Comparison of ENCODE assay signal across 11 cellular contexts in genomic region chr2:101277111-101277510, GRCh38. TPM values are rescaled to one million over a fixed set of nuclear protein-coding genes. Genes with fewer than 3 reads are reported as not detected.
DNase-seq lines count a peak whose midpoint lies in the region; TF ChIP-seq lines count a peak whose summit lies in the region.
"Had no signal": no experiment of that assay in that cellular context is flagged by ENCODE, and none has a peak within 500 bp of the region (broad histone marks: within the 10 kb centered on the region; RNA-seq: fewer than 3 reads in every experiment).

No MANE protein-coding gene starts in this region.

- H3K9me3 ChIP-seq in Caco-2, result no peaks in the 10 kb centered on the region
- no peaks in the 10 kb centered on the region for H3K9me3 ChIP-seq in OCI-LY3 (ENCODE audit: insufficient read depth, low read length)
- no peaks in the 10 kb centered on the region for H3K9me3 ChIP-seq in endodermal cell (ENCODE audit: control insufficient read depth, low read length)
- H3K9me3 ChIP-seq in liver (ENCODE audit: control insufficient read depth in 4 of 4, low read length in 3 of 4), result no peaks in the 10 kb centered on the region

- H3K4me1 ChIP-seq in Caco-2 (peaks cover 13% of the 10 kb centered on the region), OCI-LY3 (ENCODE audit: low read length) (peaks cover 20% of the 10 kb centered on the region), endodermal cell (ENCODE audit: control insufficient read depth, insufficient read depth, low read length) (peaks cover 3% of the 10 kb centered on the region), liver (ENCODE audit: control insufficient read depth in 4 of 4, insufficient read depth in 4 of 4, low read length in 3 of 4) (peaks cover 2 to 11% (median 8%) of the 10 kb centered on the region in 4 donors)

- no peaks in the 10 kb centered on the region for H3K27me3 Mint-ChIP-seq in Caco-2 (ENCODE audit: insufficient read depth, unreplicated experiment)
- H3K27me3 Mint-ChIP-seq in endodermal cell (ENCODE audit: insufficient read depth), result no peaks in the 10 kb centered on the region
- no peaks in the 10 kb centered on the region for H3K27me3 Mint-ChIP-seq in activated naive CD4-positive, alpha-beta T cell treated with anti-CD3 and anti-CD28 coated beads, Interleukin-2, amount 10 ng/mL, durations not matched to agents 7 days and 5 days
- H3K27me3 Mint-ChIP-seq: activated CD8-positive, alpha-beta memory T cell treated with anti-CD3 and anti-CD28 coated beads, Interleukin-2, amount 10 ng/mL, durations not matched to agents 7 days and 5 days; activated naive CD4-positive, alpha-beta T cell treated with anti-CD3 and anti-CD28 coated beads, Interleukin-2, amount 50 U/mL, for 24 hours had no signal

- H3K9ac ChIP-seq in OCI-LY3 (ENCODE audit: low read length) (no peak overlapping the region), endodermal cell (ENCODE audit: extremely low read depth, low read length, poor library complexity, severe bottlenecking) (no peak overlapping the region), liver (ENCODE audit: low read depth in 1 of 2, low read length in 2 of 2) (no peak overlapping the region)

- H3K36me3 Mint-ChIP-seq in Caco-2 (ENCODE audit: insufficient read depth, unreplicated experiment), result peaks cover 92% of the 10 kb centered on the region
- H3K36me3 Mint-ChIP-seq in endodermal cell (ENCODE audit: low read depth), result peaks cover 58% of the 10 kb centered on the region
- H3K36me3 Mint-ChIP-seq in activated naive CD4-positive, alpha-beta T cell treated with anti-CD3 and anti-CD28 coated beads, Interleukin-2, amount 10 ng/mL, durations not matched to agents 7 days and 5 days, result peaks cover 70% of the 10 kb centered on the region

- H3K79me2 ChIP-seq in OCI-LY3 (ENCODE audit: low read length), result no peaks in the 10 kb centered on the region

- CTCF ChIA-PET in Caco-2 (lab: Charles Lee), result interaction anchor here (0.7 to 1.9 kb wide), 4 partner anchors 9 to 110 kb away, joined by 3 to 9 read pairs (median 4); partner anchors contain the start of gene CREG2
- CTCF ChIA-PET in activated naive CD4-positive, alpha-beta T cell treated with anti-CD3 and anti-CD28 coated beads, Interleukin-2, amount 10 ng/mL, durations not matched to agents 7 days and 5 days (lab: Charles Lee), result interaction anchor here (1.0 kb wide), 1 partner anchor 22 kb away, joined by 3 read pairs; no protein-coding TSS in a partner anchor

- no peak overlapping the region for H3K27ac ChIP-seq in OCI-LY3 (ENCODE audit: low read length)
- no peak overlapping the region for H3K27ac ChIP-seq in endodermal cell (ENCODE audit: low read depth, low read length)
- H3K27ac ChIP-seq in liver (ENCODE audit: low read depth in 1 of 2, low read length in 2 of 2), result no peak overlapping the region

- intact Hi-C loops in Caco-2 (cut with micrococcal nuclease; ENCODE audit: unreplicated experiment), result loop anchor here (10.0 kb wide), 1 partner anchor 108 kb away; the partner anchor contains the start of gene CREG2

- 86 to 94% methylated on average over 7 of the region's 7 CpGs for WGBS in endodermal cell (ENCODE audit: insufficient coverage in 1 of 2, insufficient read length in 1 of 2), 2 experiments
- 79% methylated on average over 7 of the region's 7 CpGs for WGBS in liver

- TF ChIP-seq CTCF in Caco-2 (IDR thresholded peaks at IDR 0.05; ENCODE audit: insufficient read depth in 1 of 2, low read depth in 1 of 2, low read length in 1 of 2, severe bottlenecking in 1 of 2, unreplicated experiment in 1 of 2), result peak in 1 of 2 experiments; percentile 46
- peak; percentile 31 for TF ChIP-seq CTCF in OCI-LY3 (IDR thresholded peaks at IDR 0.05; ENCODE audit: low read depth, low read length)
- TF ChIP-seq CTCF in endodermal cell (conservative IDR thresholded peaks at IDR 0.05), result peak; percentile 33
- TF ChIP-seq CTCF in liver (IDR thresholded peaks at IDR 0.05; ENCODE audit: low read depth, low read length, missing input control), result no peak

- H3K27me3 ChIP-seq in Caco-2 (replicated peaks; ENCODE audit: control insufficient read depth, insufficient read depth, low read length), result no peaks in the 10 kb centered on the region
- peaks cover 16% of the 10 kb centered on the region for H3K27me3 ChIP-seq in OCI-LY3 (ENCODE audit: low read depth, low read length)
- no peaks in the 10 kb centered on the region for H3K27me3 ChIP-seq in endodermal cell (ENCODE audit: control insufficient read depth, insufficient read depth, low read length, poor library complexity, severe bottlenecking)
- no peaks in the 10 kb centered on the region for H3K27me3 ChIP-seq in liver (ENCODE audit: control insufficient read depth in 4 of 4, insufficient read depth in 4 of 4, low read length in 3 of 4)

- POLR2A ChIA-PET in Caco-2 (lab: Charles Lee), result no interaction called here

- no TSS peak for BruUV-seq in Caco-2 (replicated peaks; lab: Mats Ljungman, UMichigan)

- no peaks in the 10 kb centered on the region for H4K20me1 ChIP-seq in OCI-LY3 (ENCODE audit: insufficient read depth, low read length)

- H3K27ac Mint-ChIP-seq in Caco-2 (ENCODE audit: unreplicated experiment) (no peak overlapping the region), endodermal cell (no peak overlapping the region)
- H3K27ac Mint-ChIP-seq in activated naive CD4-positive, alpha-beta T cell treated with anti-CD3 and anti-CD28 coated beads, Interleukin-2, amount 10 ng/mL, durations not matched to agents 7 days and 5 days, result no peak overlapping the region
- H3K27ac Mint-ChIP-seq: activated CD8-positive, alpha-beta memory T cell treated with anti-CD3 and anti-CD28 coated beads, Interleukin-2, amount 10 ng/mL, durations not matched to agents 7 days and 5 days had no signal

- H3K4me1 Mint-ChIP-seq in Caco-2 (ENCODE audit: low read depth, unreplicated experiment) (peaks cover 14% of the 10 kb centered on the region), endodermal cell (no peaks in the 10 kb centered on the region)
- peaks cover 30% of the 10 kb centered on the region for H3K4me1 Mint-ChIP-seq in activated naive CD4-positive, alpha-beta T cell treated with anti-CD3 and anti-CD28 coated beads, Interleukin-2, amount 10 ng/mL, durations not matched to agents 7 days and 5 days

- H3K4me3 ChIP-seq in Caco-2 (ENCODE audit: low read depth, low read length) (no peak overlapping the region), OCI-LY3 (ENCODE audit: low read length) (no peak overlapping the region), endodermal cell (ENCODE audit: low read length) (no peak overlapping the region), liver (ENCODE audit: low read depth in 1 of 3, low read length in 3 of 3) (no peak overlapping the region)

- DNase-seq in Caco-2 (peak; percentile 50 to 51), endodermal cell (no peak), GM03348 (ENCODE audit: low spot score) (no peak), NOMO-1 treated with dmso at 0.1 percent for 144 hours (lab: John Stamatoyannopoulos, UW; ENCODE audit: unreplicated experiment) (no peak), NCI-H1092 treated with DMSO at 0.1 percent for 48 hours (lab: John Stamatoyannopoulos, UW) (no peak)
- DNase-seq in activated naive CD4-positive, alpha-beta T cell treated with anti-CD3 and anti-CD28 coated beads, Interleukin-2, amount 10 ng/mL, durations not matched to agents 7 days and 5 days, result no peak
- DNase-seq: activated CD8-positive, alpha-beta memory T cell treated with anti-CD3 and anti-CD28 coated beads, Interleukin-2, amount 10 ng/mL, durations not matched to agents 7 days and 5 days; left ventricle myocardium superior had no signal

- peaks cover 5% of the 10 kb centered on the region for H3K36me3 ChIP-seq in Caco-2 (ENCODE audit: control insufficient read depth, insufficient read depth, low read length)
- no peaks in the 10 kb centered on the region for H3K36me3 ChIP-seq in OCI-LY3 (replicated peaks; ENCODE audit: low read depth, low read length)
- H3K36me3 ChIP-seq in endodermal cell (ENCODE audit: control insufficient read depth, insufficient read depth, low read length), result peaks cover 75% of the 10 kb centered on the region
- peaks cover 9 to 43% (median 40%) of the 10 kb centered on the region in 4 donors for H3K36me3 ChIP-seq in liver (ENCODE audit: control insufficient read depth in 4 of 4, insufficient read depth in 3 of 4, low read depth in 1 of 4, low read length in 3 of 4)

- no peak overlapping the region for H3K4me3 Mint-ChIP-seq in Caco-2 (ENCODE audit: unreplicated experiment)
- no peak overlapping the region for H3K4me3 Mint-ChIP-seq in endodermal cell
- no peak overlapping the region for H3K4me3 Mint-ChIP-seq in activated naive CD4-positive, alpha-beta T cell treated with anti-CD3 and anti-CD28 coated beads, Interleukin-2, amount 10 ng/mL, durations not matched to agents 7 days and 5 days
- H3K4me3 Mint-ChIP-seq: activated CD8-positive, alpha-beta memory T cell treated with anti-CD3 and anti-CD28 coated beads, Interleukin-2, amount 10 ng/mL, durations not matched to agents 7 days and 5 days; activated naive CD4-positive, alpha-beta T cell treated with anti-CD3 and anti-CD28 coated beads, Interleukin-2, amount 50 U/mL, for 24 hours had no signal

- no peaks in the 10 kb centered on the region for H3K9me3 Mint-ChIP-seq in Caco-2 (ENCODE audit: unreplicated experiment)
- H3K9me3 Mint-ChIP-seq in endodermal cell, result no peaks in the 10 kb centered on the region
- no peaks in the 10 kb centered on the region for H3K9me3 Mint-ChIP-seq in activated naive CD4-positive, alpha-beta T cell treated with anti-CD3 and anti-CD28 coated beads, Interleukin-2, amount 10 ng/mL, durations not matched to agents 7 days and 5 days
- H3K9me3 Mint-ChIP-seq: activated naive CD4-positive, alpha-beta T cell treated with anti-CD3 and anti-CD28 coated beads, Interleukin-2, amount 50 U/mL, for 24 hours had no signal

- no peak overlapping the region for H2AFZ ChIP-seq in OCI-LY3 (ENCODE audit: low read depth, low read length)

- TF ChIP-seq RAD21 in liver (IDR thresholded peaks at IDR 0.05), result peak; percentile 47 to 50

- H3K4me2 ChIP-seq in OCI-LY3 (ENCODE audit: low read length), result no peak overlapping the region

TF ChIP-seq in liver, 16 proteins besides CTCF, POLR2A, EP300 and RAD21 (continues in another document):
- no peak for TF ChIP-seq YY1 (IDR thresholded peaks at IDR 0.05)

RNA-seq across cellular contexts. Expression of gene CNOT11, which starts 24.4 kb away (rescaled TPM):
- total RNA-seq in Caco-2 (2022), result 110 and 120 TPM in 2 replicates
- 10 to 100 TPM; 46.1 to 49.3 TPM for total RNA-seq in endodermal cell
- 46.1 TPM for polyA plus RNA-seq in endodermal cell (2013, experiment 1 of 2)
- 36.0 TPM for polyA plus RNA-seq in endodermal cell (2013, experiment 2 of 2)
- 10 to 100 TPM; 12.7 to 14.3 TPM for total RNA-seq in liver
- polyA plus RNA-seq in liver, result 10 to 100 TPM in 1 of 2 donors, 1 to 10 TPM in 1; 9.8 to 14.3 TPM

RNA-seq across cellular contexts. Expression of gene RNF149, which starts 31.4 kb away (rescaled TPM):
- total RNA-seq in Caco-2 (2022), result 96.8 and 101 TPM in 2 replicates
- 10 to 100 TPM; 26.4 to 36.3 TPM for total RNA-seq in endodermal cell
- 30.9 TPM for polyA plus RNA-seq in endodermal cell (2013, experiment 1 of 2)
- polyA plus RNA-seq in endodermal cell (2013, experiment 2 of 2), result 26.1 TPM
- total RNA-seq in liver, result 10 to 100 TPM; 32.4 to 54.7 TPM
- polyA plus RNA-seq in liver, result 10 to 100 TPM; 14.1 to 25.8 TPM

Comparison
In these comparisons a context has a peak if more than half of its experiments do, and no peak if none do; other contexts are left out.
1. DNase-seq: peak in Caco-2 (2 of 2); none in endodermal cell (single experiment), GM03348 (single experiment), NOMO-1 treated with dmso at 0.1 percent for 144 hours (single experiment), activated naive CD4-positive, alpha-beta T cell treated with anti-CD3 and anti-CD28 coated beads, Interleukin-2, amount 10 ng/mL, durations not matched to agents 7 days and 5 days (single experiment) and NCI-H1092 treated with DMSO at 0.1 percent for 48 hours (single experiment).